Comparison of ENCODE assay signal across 13 cellular contexts in genomic region chrX:123797543-123798447, GRCh38.
DNase-seq lines count a peak whose midpoint lies in the region; ATAC-seq and TF ChIP-seq lines count a peak whose summit lies in the region.
"Had no signal": no experiment of that assay in that cellular context is flagged by ENCODE, and none has a peak within 500 bp of the region (broad histone marks: within the 10 kb centered on the region; RNA-seq: fewer than 3 reads in every experiment).

No MANE protein-coding gene starts in this region.

- no peaks in the 10 kb centered on the region for H3K9me3 ChIP-seq in DND-41 (ENCODE audit: insufficient read depth, low read length, severe bottlenecking)
- no peaks in the 10 kb centered on the region for H3K9me3 ChIP-seq in Panc1 (ENCODE audit: control insufficient read depth, insufficient read depth, low read depth, low read length)
- H3K9me3 ChIP-seq in mammary epithelial cell (replicated peaks; ENCODE audit: insufficient read depth, low read length) = peaks cover 6% of the 10 kb centered on the region

- in situ Hi-C loops in Panc1 (cut with HindIII; ENCODE audit: low pct_unique_long_range_greater_than_20kb, low sequenced_read_pairs) (no loop called here), mammary epithelial cell (cut with MboI; ENCODE audit: low sequenced_read_pairs in 2 of 2) (no loop called here)

- H3K27ac ChIP-seq in DND-41 (ENCODE audit: low read length) (no peak overlapping the region), Panc1 (ENCODE audit: low read length) (no peak overlapping the region), mammary epithelial cell (ENCODE audit: insufficient read depth, low read depth, low read length) (no peak overlapping the region)
- H3K27ac ChIP-seq: SK-N-MC, VCaP had no signal

- H3K36me3 ChIP-seq in DND-41 (ENCODE audit: insufficient read depth, low read length) (no peaks in the 10 kb centered on the region), Panc1 (ENCODE audit: control insufficient read depth, insufficient read depth, low read length) (no peaks in the 10 kb centered on the region), mammary epithelial cell (ENCODE audit: insufficient read depth, low read length) (no peaks in the 10 kb centered on the region)

- H3K4me1 ChIP-seq in DND-41 (ENCODE audit: insufficient read depth, low read length) (no peaks in the 10 kb centered on the region), Panc1 (ENCODE audit: control insufficient read depth, insufficient read depth, low read length) (no peaks in the 10 kb centered on the region), mammary epithelial cell (ENCODE audit: insufficient read depth, low read length) (peaks cover 3% of the 10 kb centered on the region)

- no peak overlapping the region for H3K4me3 ChIP-seq in DND-41 (ENCODE audit: low read depth in 1 of 2, low read length in 2 of 2)
- no peak overlapping the region for H3K4me3 ChIP-seq in Panc1 (ENCODE audit: low read depth in 2 of 2, low read length in 2 of 2)
- no peak overlapping the region for H3K4me3 ChIP-seq in mammary epithelial cell (replicated peaks in 1 of 3; ENCODE audit: insufficient read depth in 1 of 3, low read depth in 2 of 3, low read length in 3 of 3)
- H3K4me3 ChIP-seq: SK-N-MC had no signal

- H2AFZ ChIP-seq in DND-41 (ENCODE audit: low read depth, low read length) = no peak overlapping the region
- no peak overlapping the region for H2AFZ ChIP-seq in mammary epithelial cell (ENCODE audit: low read depth, low read length)

- ATAC-seq in DND-41 (ENCODE audit: insufficient read depth, low read depth) (0 out of 3 replicates have a peak, but pooled peaks have one; percentile 44), GM18907 (IDR thresholded peaks at IDR 0.05; ENCODE audit: unreplicated experiment) (peak; percentile 35), Panc1 (0 out of 2 replicates have a peak, but pooled peaks have one; percentile 13)

- TF ChIP-seq CTCF in DND-41 (IDR thresholded peaks at IDR 0.05; ENCODE audit: borderline replicate concordance, extremely low read depth, low read length, poor library complexity, severe bottlenecking) = no peak
- no peak for TF ChIP-seq CTCF in Panc1 (IDR thresholded peaks at IDR 0.05)
- no peak for TF ChIP-seq CTCF in mammary epithelial cell (conservative IDR thresholded peaks at IDR 0.05 in 1 of 2, IDR thresholded peaks at IDR 0.05 in 1 of 2; ENCODE audit: extremely low read depth in 1 of 2, insufficient read depth in 1 of 2, low read depth in 1 of 2, low read length in 2 of 2)

- no TSS peak for BruUV-seq in Panc1 (replicated peaks; lab: Mats Ljungman, UMichigan)
- BruUV-seq in mammary epithelial cell (replicated peaks; lab: Mats Ljungman, UMichigan) = no TSS peak

- H3K4me2 ChIP-seq in DND-41 (ENCODE audit: insufficient read depth, low read length) = no peak overlapping the region
- no peak overlapping the region for H3K4me2 ChIP-seq in mammary epithelial cell (ENCODE audit: insufficient read depth, low read depth, low read length)

- no peak overlapping the region for H3K9ac ChIP-seq in DND-41 (ENCODE audit: low read depth, low read length)
- H3K9ac ChIP-seq in mammary epithelial cell (ENCODE audit: insufficient read depth, low read length) = no peak overlapping the region

- H4K20me1 ChIP-seq in DND-41 (ENCODE audit: insufficient read depth, low read length) = no peaks in the 10 kb centered on the region
- no peaks in the 10 kb centered on the region for H4K20me1 ChIP-seq in mammary epithelial cell (ENCODE audit: insufficient read depth, low read length)

- no peaks in the 10 kb centered on the region for H3K79me2 ChIP-seq in DND-41 (ENCODE audit: insufficient read depth, low read length)
- no peaks in the 10 kb centered on the region for H3K79me2 ChIP-seq in mammary epithelial cell (ENCODE audit: insufficient read depth, low read length)

- dilution Hi-C loops in mammary epithelial cell (cut with HindIII; ENCODE audit: low sequenced_read_pairs) = no loop called here

- no peak for DNase-seq in DND-41
- DNase-seq in Panc1 (ENCODE audit: low read depth, low spot score) = no peak
- peak; percentile 30 for DNase-seq in mesenteric fat pad (ENCODE audit: low spot score)
- no peak for DNase-seq in stimulated activated naive CD4-positive, alpha-beta T cell (lab: John Stamatoyannopoulos, UW)
- no peak for DNase-seq in NCI-H1436 (lab: John Stamatoyannopoulos, UW)
- DNase-seq in mammary epithelial cell = no peak
- no peak for DNase-seq in D341Med (ENCODE audit: low spot score)
- DNase-seq: activated CD8-positive, alpha-beta memory T cell treated with anti-CD3 and anti-CD28 coated beads, Interleukin-2, amount 50 U/mL, for 48 hours; glutamatergic neuron; midbrain had no signal

- 73% methylated on average over 4 of the region's 8 CpGs for WGBS in mammary epithelial cell (ENCODE audit: low coverage, missing lambda C conversion rate)

- H3K27me3 ChIP-seq in DND-41 (ENCODE audit: insufficient read depth, low read length, poor library complexity) (no peaks in the 10 kb centered on the region), Panc1 (ENCODE audit: control insufficient read depth, insufficient read depth, low read length) (no peaks in the 10 kb centered on the region), mammary epithelial cell (ENCODE audit: insufficient read depth, low read length) (no peaks in the 10 kb centered on the region)

- POLR2A ChIA-PET in Panc1 (lab: Charles Lee) = no interaction called here

- intact Hi-C loops in Panc1 (cut with micrococcal nuclease; ENCODE audit: unreplicated experiment) = no loop called here
- intact Hi-C loops in mammary epithelial cell (cut with micrococcal nuclease) = no loop called here

- CTCF ChIA-PET in Panc1 (lab: Charles Lee) (no interaction called here), mammary epithelial cell (lab: Charles Lee; ENCODE audit: low non-redundant PET) (no interaction called here)
